Comparison of ENCODE assay signal across 9 cellular contexts in the genomic region with DNA sequence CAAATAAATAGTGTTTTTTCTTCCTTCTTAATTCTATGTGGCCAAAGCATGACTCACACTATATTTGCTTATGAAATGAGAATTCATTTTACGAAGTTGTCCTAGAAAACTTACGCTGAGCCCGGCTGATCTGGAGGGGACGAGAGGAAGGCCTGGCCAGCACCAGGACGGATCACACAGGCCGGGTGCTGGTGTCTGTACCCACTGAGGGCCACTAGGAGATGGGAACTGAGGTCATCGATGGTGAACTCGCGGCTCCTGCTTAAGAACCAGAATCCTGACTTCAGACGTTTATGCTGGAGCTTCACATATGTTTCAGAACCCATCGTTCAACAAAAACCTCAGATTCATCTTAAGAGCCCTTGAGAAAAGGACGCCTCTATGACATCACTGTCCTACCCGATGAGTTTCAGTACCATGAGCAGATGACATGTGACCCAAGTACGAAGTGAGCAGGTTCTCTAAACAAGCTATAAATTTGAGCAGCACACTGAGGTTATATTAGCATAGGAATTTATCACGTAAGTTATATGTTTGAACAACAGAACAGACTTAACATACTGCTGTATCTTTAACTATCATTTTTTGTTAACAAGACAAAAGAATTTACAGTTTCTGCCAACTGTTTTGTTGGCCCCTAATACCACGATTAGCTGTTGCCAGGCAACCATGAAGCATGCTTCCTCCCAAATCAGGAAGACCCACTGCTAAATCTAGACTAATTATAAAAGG.
DNase-seq lines count a peak whose midpoint lies in the region; ATAC-seq, FAIRE-seq and TF ChIP-seq lines count a peak whose summit lies in the region.
"Had no signal": no experiment of that assay in that cellular context is flagged by ENCODE, and none has a peak within 500 bp of the region (broad histone marks: within the 10 kb centered on the region; RNA-seq: fewer than 3 reads in every experiment).

No MANE protein-coding gene starts in this region.

- peak overlapping the region; percentile 86 for H3K27ac Mint-ChIP-seq in activated T-cell treated with anti-CD3 and anti-CD28 coated beads, Interleukin-2, amount 50 U/mL, for 24 hours
- H3K27ac Mint-ChIP-seq in naive thymus-derived CD4-positive, alpha-beta T cell: peak overlapping the region; percentile 70 to 92 (median 84)

- no peak for TF ChIP-seq POLR2A in H54 (IDR thresholded peaks at IDR 0.05; ENCODE audit: low read depth, low read length)

- no peaks in the 10 kb centered on the region for H3K27me3 ChIP-seq in naive thymus-derived CD4-positive, alpha-beta T cell (ENCODE audit: control insufficient read depth in 2 of 2, insufficient read depth in 2 of 2, low read length in 2 of 2)
- no peaks in the 10 kb centered on the region for H3K27me3 ChIP-seq in WERI-Rb-1 (ENCODE audit: insufficient read depth, low read depth, severe bottlenecking)

- peaks cover 48% of the 10 kb centered on the region for H3K36me3 Mint-ChIP-seq in activated T-cell treated with anti-CD3 and anti-CD28 coated beads, Interleukin-2, amount 50 U/mL, for 24 hours (ENCODE audit: low read depth)
- H3K36me3 Mint-ChIP-seq in naive thymus-derived CD4-positive, alpha-beta T cell: peaks cover 4 to 29% (median 17%) of the 10 kb centered on the region in 5 donors

- H3K27me3 Mint-ChIP-seq in activated T-cell treated with anti-CD3 and anti-CD28 coated beads, Interleukin-2, amount 50 U/mL, for 24 hours: no peaks in the 10 kb centered on the region
- no peaks in the 10 kb centered on the region for H3K27me3 Mint-ChIP-seq in naive thymus-derived CD4-positive, alpha-beta T cell

- intact Hi-C loops in naive thymus-derived CD4-positive, alpha-beta T cell (cut with micrococcal nuclease): loop anchor here (1.0 to 5.0 kb wide), 2 partner anchors 111 to 112 kb away; a partner anchor contains a TSS

- H3K9me3 Mint-ChIP-seq in activated T-cell treated with anti-CD3 and anti-CD28 coated beads, Interleukin-2, amount 50 U/mL, for 24 hours: no peaks in the 10 kb centered on the region
- peaks cover 0 to 3% (median 0%) of the 10 kb centered on the region in 11 donors for H3K9me3 Mint-ChIP-seq in naive thymus-derived CD4-positive, alpha-beta T cell

- H3K4me1 Mint-ChIP-seq in activated T-cell treated with anti-CD3 and anti-CD28 coated beads, Interleukin-2, amount 50 U/mL, for 24 hours (ENCODE audit: low read depth): peaks cover 72% of the 10 kb centered on the region
- peaks cover 46 to 82% (median 70%) of the 10 kb centered on the region in 7 donors for H3K4me1 Mint-ChIP-seq in naive thymus-derived CD4-positive, alpha-beta T cell

- no peak for TF ChIP-seq CTCF in WERI-Rb-1 (IDR thresholded peaks at IDR 0.05; ENCODE audit: low read depth, low read length)

- CTCF ChIA-PET in naive thymus-derived CD4-positive, alpha-beta T cell (lab: Charles Lee): no interaction called here

- H3K4me3 ChIP-seq in naive thymus-derived CD4-positive, alpha-beta T cell (ENCODE audit: low read length): no peak overlapping the region
- no peak overlapping the region for H3K4me3 ChIP-seq in WERI-Rb-1 (ENCODE audit: low read depth, low read length)

- H3K27ac ChIP-seq in naive thymus-derived CD4-positive, alpha-beta T cell (ENCODE audit: low read depth, low read length): no peak overlapping the region
- no peak overlapping the region for H3K27ac ChIP-seq in WERI-Rb-1
- H3K27ac ChIP-seq: epithelial cell of prostate had no signal

- peak overlapping the region; percentile 32 for H3K4me3 Mint-ChIP-seq in activated T-cell treated with anti-CD3 and anti-CD28 coated beads, Interleukin-2, amount 50 U/mL, for 24 hours
- H3K4me3 Mint-ChIP-seq in naive thymus-derived CD4-positive, alpha-beta T cell: peak overlapping the region; percentile 16 to 74 (median 66)

- POLR2A ChIA-PET in naive thymus-derived CD4-positive, alpha-beta T cell (lab: Charles Lee): no interaction called here

- no peaks in the 10 kb centered on the region for H3K36me3 ChIP-seq in naive thymus-derived CD4-positive, alpha-beta T cell (ENCODE audit: control insufficient read depth in 2 of 3, insufficient read depth in 3 of 3, low read length in 3 of 3)
- H3K36me3 ChIP-seq in WERI-Rb-1: no peaks in the 10 kb centered on the region

- ATAC-seq in HG02798 (IDR thresholded peaks at IDR 0.05; ENCODE audit: poor library complexity, unreplicated experiment): peak; percentile 58
- ATAC-seq in naive thymus-derived CD4-positive, alpha-beta T cell: peak; percentile 56

- FAIRE-seq in H54 (lab: Jason Lieb, UNC): no peak

- DNase-seq in activated T-cell treated with anti-CD3 and anti-CD28 coated beads, Interleukin-2, amount 50 U/mL, for 24 hours: no peak
- no peak for DNase-seq in activated T-cell treated with anti-CD3 and anti-CD28 coated beads for 4 hours
- DNase-seq in NCI-H524 (lab: John Stamatoyannopoulos, UW): peak; percentile 43 to 73
- peak; percentile 76 for DNase-seq in dermis blood vessel endothelial cell
- DNase-seq in naive thymus-derived CD4-positive, alpha-beta T cell: peak in 5 of 9 donors; percentile 9 to 31 (median 14)
- DNase-seq in H54 (ENCODE audit: insufficient read length, low spot score): no peak
- DNase-seq in WERI-Rb-1: no peak

- H3K4me1 ChIP-seq in naive thymus-derived CD4-positive, alpha-beta T cell (ENCODE audit: control insufficient read depth in 2 of 2, insufficient read depth in 2 of 2, low read length in 2 of 2): peaks cover 0 to 20% of the 10 kb centered on the region in 2 donors

- H3K9me3 ChIP-seq in naive thymus-derived CD4-positive, alpha-beta T cell (ENCODE audit: control insufficient read depth in 2 of 3, low read length in 3 of 3): no peaks in the 10 kb centered on the region
- no peaks in the 10 kb centered on the region for H3K9me3 ChIP-seq in WERI-Rb-1 (ENCODE audit: severe bottlenecking)

Comparison
In these comparisons a context has a peak if more than half of its experiments do, and no peak if none do; other contexts are left out.
1. DNase-seq: peak in NCI-H524 (2 of 2), dermis blood vessel endothelial cell (single experiment) and naive thymus-derived CD4-positive, alpha-beta T cell (5 of 9); none in activated T-cell treated with anti-CD3 and anti-CD28 coated beads, Interleukin-2, amount 50 U/mL, for 24 hours (single experiment), activated T-cell treated with anti-CD3 and anti-CD28 coated beads for 4 hours (single experiment), H54 (single experiment) and WERI-Rb-1 (single experiment).